15 cellular contexts compared by ENCODE assay signal in the genomic region with DNA sequence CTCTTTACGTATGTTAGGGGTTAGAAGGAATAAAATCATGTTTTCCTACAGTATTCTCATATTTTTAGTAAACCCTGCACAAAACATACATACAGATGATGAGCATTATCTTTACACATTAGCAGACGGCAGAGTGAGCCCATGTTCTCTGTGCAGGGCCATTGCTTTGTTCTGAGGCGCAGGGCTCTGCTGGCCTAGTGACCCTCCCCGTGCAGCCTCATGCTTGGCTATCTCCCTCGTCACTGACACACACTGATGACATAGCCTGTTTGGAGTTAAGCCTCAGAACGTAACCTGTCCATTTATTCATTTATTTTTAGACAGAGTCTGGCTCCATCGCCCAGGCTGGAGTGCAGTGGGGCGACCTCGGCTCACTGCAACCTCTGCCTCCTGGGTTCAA.
DNase-seq lines count a peak whose midpoint lies in the region; ATAC-seq and TF ChIP-seq lines count a peak whose summit lies in the region.
"Had no signal": no experiment of that assay in that cellular context is flagged by ENCODE, and none has a peak within 500 bp of the region (broad histone marks: within the 10 kb centered on the region; RNA-seq: fewer than 3 reads in every experiment).

No MANE protein-coding gene starts in this region.

- no peaks in the 10 kb centered on the region for H3K36me3 Mint-ChIP-seq in Calu3 (ENCODE audit: insufficient read depth, unreplicated experiment)
- peaks cover 3% of the 10 kb centered on the region for H3K36me3 Mint-ChIP-seq in activated naive CD8-positive, alpha-beta T cell treated with anti-CD3 and anti-CD28 coated beads for 36 hours

- no peak for TF ChIP-seq POLR2A in esophagus muscularis mucosa (IDR thresholded peaks at IDR 0.05; ENCODE audit: low read depth)

- no peak overlapping the region for H3K14ac ChIP-seq in trophoblast cell (ENCODE audit: low read length)

- H3K79me1 ChIP-seq in trophoblast cell (ENCODE audit: low read length), result peaks cover 11% of the 10 kb centered on the region

- no peak overlapping the region for H3K18ac ChIP-seq in trophoblast cell (ENCODE audit: low read length)

- H3K27me3 ChIP-seq in esophagus muscularis mucosa (no peaks in the 10 kb centered on the region), trophoblast cell (ENCODE audit: insufficient read depth, low read length) (no peaks in the 10 kb centered on the region)

- H3K27me3 Mint-ChIP-seq in Calu3 (ENCODE audit: unreplicated experiment), result no peaks in the 10 kb centered on the region
- no peaks in the 10 kb centered on the region for H3K27me3 Mint-ChIP-seq in activated naive CD8-positive, alpha-beta T cell treated with anti-CD3 and anti-CD28 coated beads for 36 hours

- no peak for TF ChIP-seq EP300 in esophagus muscularis mucosa (IDR thresholded peaks at IDR 0.05)

- peaks cover 0 to 4% (median 0%) of the 10 kb centered on the region in 4 donors for H3K36me3 ChIP-seq in esophagus muscularis mucosa
- no peaks in the 10 kb centered on the region for H3K36me3 ChIP-seq in trophoblast cell (ENCODE audit: control insufficient read depth in 1 of 2, insufficient read depth in 2 of 2, low read length in 2 of 2)
- H3K36me3 ChIP-seq: prostate gland had no signal

- peaks cover 76% of the 10 kb centered on the region for H3K4me1 Mint-ChIP-seq in Calu3 (ENCODE audit: low read depth, unreplicated experiment)
- H3K4me1 Mint-ChIP-seq in activated naive CD8-positive, alpha-beta T cell treated with anti-CD3 and anti-CD28 coated beads for 36 hours, result peaks cover 10% of the 10 kb centered on the region

- POLR2A ChIA-PET in RWPE1 (lab: Yijun Ruan, JAX; ENCODE audit: low non-redundant PET), result no interaction called here

- BruUV-seq in Calu3 (replicated peaks; lab: Mats Ljungman, UMichigan), result no TSS peak

- H4K91ac ChIP-seq in trophoblast cell (ENCODE audit: low read depth, low read length), result peak overlapping the region; percentile 50

- peak overlapping the region; percentile 85 for H2BK12ac ChIP-seq in trophoblast cell (ENCODE audit: low read length)

- no peak overlapping the region for H2AK5ac ChIP-seq in trophoblast cell (ENCODE audit: low read length)

- no peaks in the 10 kb centered on the region for H3K79me2 ChIP-seq in trophoblast cell (ENCODE audit: control insufficient read depth, insufficient read depth, low read length, poor library complexity)

- H4K8ac ChIP-seq in trophoblast cell (ENCODE audit: low read depth, low read length), result no peak overlapping the region

- TF ChIP-seq CTCF in Calu3 (IDR thresholded peaks at IDR 0.05; ENCODE audit: unreplicated experiment) (no peak), RWPE1 (conservative IDR thresholded peaks at IDR 0.05; ENCODE audit: low read depth) (no peak), esophagus muscularis mucosa (IDR thresholded peaks at IDR 0.05) (no peak)

- H4K12ac ChIP-seq in trophoblast cell (ENCODE audit: low read depth, low read length), result no peak overlapping the region

- H3K23ac ChIP-seq in trophoblast cell (ENCODE audit: low read length), result no peak overlapping the region

- H2BK120ac ChIP-seq in trophoblast cell (ENCODE audit: insufficient read depth, low read length, poor library complexity), result peak overlapping the region; percentile 61

- no peak overlapping the region for H2BK5ac ChIP-seq in trophoblast cell (ENCODE audit: low read depth, low read length, poor library complexity)

- DNase-seq in Calu3 (no peak), RWPE1 (ENCODE audit: low spot score) (no peak), esophagus muscularis mucosa (ENCODE audit: extremely low spot score) (no peak), trophoblast cell (no peak), NCI-H446 treated with DMSO at 0.1 percent for 48 hours (lab: John Stamatoyannopoulos, UW) (no peak)
- no peak for DNase-seq in activated naive CD8-positive, alpha-beta T cell treated with anti-CD3 and anti-CD28 coated beads for 36 hours
- DNase-seq: activated CD8-positive, alpha-beta T cell treated with anti-CD3 and anti-CD28 coated beads, Interleukin-2, amount 10 ng/mL, durations not matched to agents 7 days and 5 days; activated effector memory CD4-positive, alpha-beta T cell treated with Interleukin-2 at 50 U/mL for 16 hours; effector CD4-positive, alpha-beta T cell; NCI-H526 had no signal

- 57% methylated on average over 9 of the region's 9 CpGs for WGBS in esophagus muscularis mucosa
- no CpG with 5 or more reads among the region's 9 CpGs for WGBS in trophoblast cell (ENCODE audit: extremely low coverage, insufficient coverage, insufficient read length)

- no peak overlapping the region for H3K4ac ChIP-seq in trophoblast cell (ENCODE audit: low read depth, low read length)

- no peaks in the 10 kb centered on the region for H3K9me3 ChIP-seq in esophagus muscularis mucosa
- no peaks in the 10 kb centered on the region for H3K9me3 ChIP-seq in trophoblast cell (ENCODE audit: insufficient read depth, low read depth, low read length)
- H3K9me3 ChIP-seq: prostate gland had no signal

- intact Hi-C loops in Calu3 (cut with micrococcal nuclease; ENCODE audit: unreplicated experiment), result loop anchor here (5.0 kb wide), 1 partner anchor 45 kb away; no protein-coding TSS in a partner anchor
- intact Hi-C loops in esophagus muscularis mucosa (cut with DNase I), result loop anchor here (5.0 kb wide), 1 partner anchor 110 kb away; no protein-coding TSS in a partner anchor

- ATAC-seq in GM21619 (IDR thresholded peaks at IDR 0.05; ENCODE audit: unreplicated experiment) (no peak), HG03571 (IDR thresholded peaks at IDR 0.05; ENCODE audit: unreplicated experiment) (no peak)

- H3K4me3 Mint-ChIP-seq in Calu3 (ENCODE audit: low read depth, unreplicated experiment), result no peak overlapping the region
- no peak overlapping the region for H3K4me3 Mint-ChIP-seq in activated naive CD8-positive, alpha-beta T cell treated with anti-CD3 and anti-CD28 coated beads for 36 hours
- H3K4me3 Mint-ChIP-seq: activated CD8-positive, alpha-beta T cell treated with anti-CD3 and anti-CD28 coated beads, Interleukin-2, amount 10 ng/mL, durations not matched to agents 7 days and 5 days had no signal

- no peaks in the 10 kb centered on the region for H3K9me3 Mint-ChIP-seq in Calu3 (ENCODE audit: low read depth, unreplicated experiment)
- H3K9me3 Mint-ChIP-seq in activated naive CD8-positive, alpha-beta T cell treated with anti-CD3 and anti-CD28 coated beads for 36 hours, result no peaks in the 10 kb centered on the region

- peak overlapping the region; percentile 96 for H3K27ac ChIP-seq in RWPE1
- peak overlapping the region; percentile 69 to 79 (median 76) for H3K27ac ChIP-seq in esophagus muscularis mucosa (replicated peaks in 1 of 4)
- H3K27ac ChIP-seq in trophoblast cell (ENCODE audit: low read depth, low read length), result no peak overlapping the region
- H3K27ac ChIP-seq: C4-2B, KMS-11, prostate gland had no signal

- H3K4me3 ChIP-seq in esophagus muscularis mucosa, result no peak overlapping the region
- H3K4me3 ChIP-seq in trophoblast cell (ENCODE audit: low read depth, low read length), result no peak overlapping the region
- H3K4me3 ChIP-seq: prostate gland had no signal

- H3K27ac Mint-ChIP-seq in Calu3 (ENCODE audit: unreplicated experiment), result peak overlapping the region; percentile 37
- H3K27ac Mint-ChIP-seq in activated naive CD8-positive, alpha-beta T cell treated with anti-CD3 and anti-CD28 coated beads for 36 hours, result no peak overlapping the region
- H3K27ac Mint-ChIP-seq: activated CD8-positive, alpha-beta T cell treated with anti-CD3 and anti-CD28 coated beads, Interleukin-2, amount 10 ng/mL, durations not matched to agents 7 days and 5 days had no signal

- CTCF ChIA-PET in Calu3 (lab: Charles Lee) (no interaction called here), RWPE1 (lab: Yijun Ruan, JAX) (interaction anchor here (0.6 kb wide), 1 partner anchor 84 kb away, joined by 6 read pairs; no protein-coding TSS in a partner anchor)

- no peak overlapping the region for H2AFZ ChIP-seq in trophoblast cell (ENCODE audit: insufficient read depth, low read length, poor library complexity)

- no peak overlapping the region for H3K4me2 ChIP-seq in trophoblast cell (ENCODE audit: low read length)
- H3K4me2 ChIP-seq: KMS-11 had no signal

- H3K9ac ChIP-seq in trophoblast cell (ENCODE audit: low read length), result no peak overlapping the region
- H3K9ac ChIP-seq: KMS-11 had no signal

- H3K4me1 ChIP-seq in esophagus muscularis mucosa (peaks cover 24 to 32% (median 30%) of the 10 kb centered on the region in 4 donors), trophoblast cell (ENCODE audit: control insufficient read depth in 1 of 2, insufficient read depth in 2 of 2, low read length in 2 of 2) (peaks cover 9 to 13% of the 10 kb centered on the region in 2 experiments)
- H3K4me1 ChIP-seq: prostate gland had no signal
